21 cellular contexts compared by ENCODE assay signal in genomic region chr5:14090755-14091154, GRCh38. TPM values are rescaled to one million over a fixed set of nuclear protein-coding genes. Genes with fewer than 3 reads are reported as not detected.
DNase-seq lines count a peak whose midpoint lies in the region; ATAC-seq, FAIRE-seq and TF ChIP-seq lines count a peak whose summit lies in the region.
"Had no signal": no experiment of that assay in that cellular context is flagged by ENCODE, and none has a peak within 500 bp of the region (broad histone marks: within the 10 kb centered on the region; RNA-seq: fewer than 3 reads in every experiment).

No MANE protein-coding gene starts in this region.

- CTCF ChIA-PET in HepG2 (lab: Yijun Ruan, JAX; ENCODE audit: low intra/inter-chr PET ratio, low total read pairs): no interaction called here
- CTCF ChIA-PET in Panc1 (lab: Charles Lee): no interaction called here
- CTCF ChIA-PET in PC-3 (lab: Charles Lee): no interaction called here

- H3K36me3 ChIP-seq in HepG2 (replicated peaks in 1 of 2; ENCODE audit: control insufficient read depth in 1 of 2, insufficient read depth in 2 of 2, low read length in 2 of 2): no peaks in the 10 kb centered on the region
- no peaks in the 10 kb centered on the region for H3K36me3 ChIP-seq in right lobe of liver
- H3K36me3 ChIP-seq in Panc1 (ENCODE audit: control insufficient read depth, insufficient read depth, low read length): no peaks in the 10 kb centered on the region
- no peaks in the 10 kb centered on the region for H3K36me3 ChIP-seq in PC-3 (ENCODE audit: low read depth, low read length)
- no peaks in the 10 kb centered on the region for H3K36me3 ChIP-seq in kidney (ENCODE audit: control insufficient read depth in 1 of 2, insufficient read depth in 2 of 2, low read length in 2 of 2)

- no peaks in the 10 kb centered on the region for H3K9me2 ChIP-seq in PC-3 (replicated peaks; ENCODE audit: low read length)

- TF ChIP-seq EP300 in HepG2 (IDR thresholded peaks at IDR 0.05; ENCODE audit: low read depth in 2 of 2, low read length in 2 of 2) (no peak), HepG2 (CRISPR knock-in tag; IDR thresholded peaks at IDR 0.05; ENCODE audit: borderline replicate concordance) (no peak)

- TF ChIP-seq POLR2A in HepG2 (IDR thresholded peaks at IDR 0.05; ENCODE audit: insufficient read depth in 1 of 2, low read depth in 2 of 2, low read length in 2 of 2) (no peak), right lobe of liver (IDR thresholded peaks at IDR 0.05) (no peak)

- H3K4me3 ChIP-seq in HepG2 (replicated peaks in 1 of 3; ENCODE audit: insufficient read depth in 1 of 3, low read depth in 2 of 3, low read length in 3 of 3) (no peak overlapping the region), right lobe of liver (no peak overlapping the region), Panc1 (ENCODE audit: low read depth in 2 of 2, low read length in 2 of 2) (no peak overlapping the region), PC-3 (ENCODE audit: low read length) (no peak overlapping the region), kidney (ENCODE audit: low read length in 2 of 2) (no peak overlapping the region)
- H3K4me3 ChIP-seq: A549; BLaER1 treated with 17β-estradiol and CSF1 and Interleukin-3, amounts not matched to agents 10 nM and 100 nM had no signal

- FAIRE-seq in HepG2 (lab: Jason Lieb, UNC) (no peak), HTR-8/SVneo (lab: Jason Lieb, UNC) (peak; percentile 85), kidney (lab: Jason Lieb, UNC) (no peak)
- FAIRE-seq: D721Med, G401.6, GM12891, GM18507 had no signal

- no peak overlapping the region for H3K27ac ChIP-seq in HepG2 (ENCODE audit: extremely low read length, insufficient read depth, low read length)
- no peak overlapping the region for H3K27ac ChIP-seq in right lobe of liver
- peak overlapping the region; percentile 2; the same call in 1 of the 2 replicates for H3K27ac ChIP-seq in Panc1 (ENCODE audit: low read length)
- H3K27ac ChIP-seq in PC-3 (ENCODE audit: low read length): no peak overlapping the region
- H3K27ac ChIP-seq in kidney (ENCODE audit: low read depth in 2 of 2, low read length in 2 of 2): no peak overlapping the region
- H3K27ac ChIP-seq: 22Rv1; A549; BLaER1 treated with 17β-estradiol and CSF1 and Interleukin-3, amounts not matched to agents 10 nM and 100 nM; C4-2B had no signal

- in situ Hi-C loops in HepG2 (cut with HindIII; ENCODE audit: extremely low pct_ligation_motif_present, low pct_unique_long_range_greater_than_20kb): no loop called here
- in situ Hi-C loops in Panc1 (cut with HindIII; ENCODE audit: low pct_unique_long_range_greater_than_20kb, low sequenced_read_pairs): no loop called here

- POLR2A ChIA-PET in HepG2 (lab: Yijun Ruan, JAX): no interaction called here
- POLR2A ChIA-PET in Panc1 (lab: Charles Lee): interaction anchor here (0.7 kb wide), 1 partner anchor 120 kb away, joined by 3 read pairs; no protein-coding TSS in a partner anchor
- POLR2A ChIA-PET in PC-3 (lab: Charles Lee; ENCODE audit: unreplicated experiment): no interaction called here

- H4K20me1 ChIP-seq in HepG2 (ENCODE audit: insufficient read depth, low read length) (no peaks in the 10 kb centered on the region), PC-3 (ENCODE audit: low read length) (no peaks in the 10 kb centered on the region)
- H4K20me1 ChIP-seq: BLaER1 treated with 17β-estradiol and CSF1 and Interleukin-3, amounts not matched to agents 10 nM and 100 nM had no signal

- H2AFZ ChIP-seq in HepG2 (ENCODE audit: low read length) (no peak overlapping the region), PC-3 (ENCODE audit: low read length) (no peak overlapping the region)

- H3K9me3 ChIP-seq in HepG2 (ENCODE audit: low read length) (no peaks in the 10 kb centered on the region; the same call in 1 of the 2 replicates), right lobe of liver (no peaks in the 10 kb centered on the region), Panc1 (ENCODE audit: control insufficient read depth, insufficient read depth, low read depth, low read length) (peaks cover 5% of the 10 kb centered on the region; the same call in 1 of the 2 replicates), PC-3 (ENCODE audit: low read length) (no peaks in the 10 kb centered on the region), kidney (ENCODE audit: control insufficient read depth in 1 of 2, low read length in 2 of 2) (peaks cover 0 to 4% of the 10 kb centered on the region in 2 donors)
- H3K9me3 ChIP-seq: Caco-2 had no signal

- DNase-seq in HepG2 (ENCODE audit: low spot score) (no peak), right lobe of liver (no peak), HTR-8/SVneo (ENCODE audit: insufficient read length, low spot score) (no peak), Panc1 (ENCODE audit: low read depth, low spot score) (no peak), PC-3 (no peak), kidney (no peak)
- DNase-seq: AML-193; Caco-2; Calu3; CD4-positive, alpha-beta T cell; CD8-positive, alpha-beta T cell; DMS79 treated with DMSO at 0.1 percent for 48 hours; GF-D8 had no signal

- H3K4me2 ChIP-seq in HepG2 (ENCODE audit: low read depth, low read length) (no peak overlapping the region), PC-3 (ENCODE audit: low read length) (no peak overlapping the region)
- H3K4me2 ChIP-seq: A549; BLaER1 treated with 17β-estradiol and CSF1 and Interleukin-3, amounts not matched to agents 10 nM and 100 nM had no signal

- H3K9ac ChIP-seq in HepG2 (ENCODE audit: insufficient read depth, low read depth, low read length): no peak overlapping the region
- no peak overlapping the region for H3K9ac ChIP-seq in PC-3 (ENCODE audit: low read length)
- H3K9ac ChIP-seq in kidney (ENCODE audit: low read length in 2 of 2): no peak overlapping the region
- H3K9ac ChIP-seq: BLaER1 treated with 17β-estradiol and CSF1 and Interleukin-3, amounts not matched to agents 10 nM and 100 nM had no signal

- no peaks in the 10 kb centered on the region for H3K4me1 ChIP-seq in HepG2 (ENCODE audit: insufficient read depth, low read length)
- H3K4me1 ChIP-seq in right lobe of liver: no peaks in the 10 kb centered on the region
- no peaks in the 10 kb centered on the region for H3K4me1 ChIP-seq in Panc1 (ENCODE audit: control insufficient read depth, insufficient read depth, low read length)
- no peaks in the 10 kb centered on the region for H3K4me1 ChIP-seq in PC-3 (ENCODE audit: insufficient read depth, low read length)
- no peaks in the 10 kb centered on the region for H3K4me1 ChIP-seq in kidney (ENCODE audit: control insufficient read depth in 1 of 2, insufficient read depth in 1 of 2, low read depth in 1 of 2, low read length in 2 of 2)
- H3K4me1 ChIP-seq: A549; BLaER1 treated with 17β-estradiol and CSF1 and Interleukin-3, amounts not matched to agents 10 nM and 100 nM; Caco-2 had no signal

- TF ChIP-seq CTCF in HepG2 (CRISPR knock-in tag; IDR thresholded peaks at IDR 0.05) (no peak), right lobe of liver (IDR thresholded peaks at IDR 0.05) (no peak), Panc1 (IDR thresholded peaks at IDR 0.05) (no peak), PC-3 (conservative IDR thresholded peaks at IDR 0.05; ENCODE audit: low read depth, low read length) (no peak), kidney (IDR thresholded peaks at IDR 0.05; ENCODE audit: borderline replicate concordance, extremely low read depth, insufficient read depth) (no peak)

- H3F3A ChIP-seq in PC-3 (ENCODE audit: low read length, unreplicated experiment): no peaks in the 10 kb centered on the region

- BruUV-seq in HepG2 (replicated peaks; lab: Mats Ljungman, UMichigan) (no TSS peak), Panc1 (replicated peaks; lab: Mats Ljungman, UMichigan) (no TSS peak), PC-3 (replicated peaks; lab: Mats Ljungman, UMichigan) (no TSS peak)

- H3K27me3 ChIP-seq in HepG2 (ENCODE audit: control insufficient read depth in 1 of 2, insufficient read depth in 2 of 2, low read length in 2 of 2) (no peaks in the 10 kb centered on the region), right lobe of liver (no peaks in the 10 kb centered on the region), Panc1 (ENCODE audit: control insufficient read depth, insufficient read depth, low read length) (no peaks in the 10 kb centered on the region), PC-3 (ENCODE audit: low read length) (no peaks in the 10 kb centered on the region)
- H3K27me3 ChIP-seq: BLaER1 treated with 17β-estradiol and CSF1 and Interleukin-3, amounts not matched to agents 10 nM and 100 nM had no signal

- ATAC-seq in HepG2 (no peak), right lobe of liver (no peak), Panc1 (no peak), PC-3 (no peak)
- ATAC-seq: A549; CD8-positive, alpha-beta T cell had no signal

- no peaks in the 10 kb centered on the region for H3K79me2 ChIP-seq in HepG2 (ENCODE audit: insufficient read depth, low read length)
- H3K79me2 ChIP-seq in PC-3 (ENCODE audit: low read length): no peaks in the 10 kb centered on the region

- no peak for TF ChIP-seq RAD21 in HepG2 (CRISPR knock-in tag; IDR thresholded peaks at IDR 0.05)

- intact Hi-C loops in HepG2 (cut with micrococcal nuclease; ENCODE audit: unreplicated experiment): no loop called here
- intact Hi-C loops in right lobe of liver (cut with DNase I): no loop called here
- intact Hi-C loops in Panc1 (cut with micrococcal nuclease; ENCODE audit: unreplicated experiment): no loop called here
- intact Hi-C loops in PC-3 (cut with micrococcal nuclease): loop anchor here (5.0 kb wide), 1 partner anchor 103 kb away; no protein-coding TSS in a partner anchor
- intact Hi-C loops in kidney (cut with DNase I): no loop called here

- WGBS in HepG2 (ENCODE audit: low lambda C conversion rate): 19% methylated on average over 5 of the region's 5 CpGs
- WGBS in right lobe of liver (ENCODE audit: insufficient coverage, low coverage, low lambda C conversion rate, missing lambda C conversion rate): 76% methylated on average over 5 of the region's 5 CpGs

RNA-seq across cellular contexts. Expression of gene TRIO, which starts 52.4 kb away (rescaled TPM):
- total RNA-seq in HepG2 (2016; rRNA removed; fragmentation: Illumina TruSeq; extraction: Trizol) (40.1 and 45.2 TPM in 2 replicates), right lobe of liver (10 to 100 TPM; 34.7 to 63.5 (median 50.2) TPM), Panc1 (2021; ENCODE audit: unreplicated experiment) (349 TPM), PC-3 (2014; rRNA removed) (211 and 271 TPM in 2 replicates), kidney (149 TPM)
- 21.2 and 24.0 TPM in 2 replicates for total RNA-seq in HepG2 (2016; cell fraction: cytosol; rRNA removed; fragmentation: Illumina TruSeq; extraction: Trizol; ENCODE audit: low read depth)
- 33.5 and 38.3 TPM in 2 replicates for total RNA-seq in HepG2 (2016; cell fraction: insoluble cytoplasmic fraction; rRNA removed; fragmentation: Illumina TruSeq; extraction: Trizol)
- total RNA-seq in HepG2 (2016; cell fraction: membrane; rRNA removed; fragmentation: Illumina TruSeq; extraction: Trizol): 21.6 and 23.8 TPM in 2 replicates
- total RNA-seq in HepG2 (2016; cell fraction: nucleus; rRNA removed; fragmentation: Illumina TruSeq; extraction: Trizol): 110 and 124 TPM in 2 replicates
- polyA plus RNA-seq in HepG2 (2011; rRNA removed) (45.9 and 54.9 TPM in 2 replicates), kidney (ENCODE audit: insufficient read depth, low read depth, low replicate concordance) (9.5 TPM)
- polyA plus RNA-seq in HepG2 (2011; cell fraction: cytosol; rRNA removed): 21.6 and 26.5 TPM in 2 replicates
- polyA plus RNA-seq in HepG2 (2011; cell fraction: nucleus; rRNA removed): 164 and 205 TPM in 2 replicates
- polyA plus RNA-seq in HepG2 (2012): 38.4 and 43.8 TPM in 2 replicates
- polyA plus RNA-seq in HepG2 (2016; cell fraction: cytosol; fragmentation: Illumina TruSeq; extraction: Trizol; ENCODE audit: low read depth): 0.63 and 1.0 TPM in 2 replicates
- polyA plus RNA-seq in HepG2 (2016; cell fraction: insoluble cytoplasmic fraction; fragmentation: Illumina TruSeq; extraction: Trizol; ENCODE audit: low read depth): 11.0 and 18.7 TPM in 2 replicates
- polyA plus RNA-seq in HepG2 (2016; cell fraction: membrane; fragmentation: Illumina TruSeq; extraction: Trizol; ENCODE audit: low read depth): 2.1 and 2.3 TPM in 2 replicates
- polyA plus RNA-seq in HepG2 (2016; cell fraction: nucleus; fragmentation: Illumina TruSeq; extraction: Trizol; ENCODE audit: insufficient read depth, low read depth): 112 and 131 TPM in 2 replicates
- polyA minus RNA-seq in HepG2 (2011; rRNA and poly(A)+ RNA removed; ENCODE audit: low replicate concordance): 240 and 302 TPM in 2 replicates
- 39.7 and 40.6 TPM in 2 replicates for polyA minus RNA-seq in HepG2 (2011; cell fraction: cytosol; rRNA and poly(A)+ RNA removed)
- polyA minus RNA-seq in HepG2 (2011; cell fraction: nucleus; rRNA and poly(A)+ RNA removed): 318 and 321 TPM in 2 replicates
- 213 TPM for polyA plus RNA-seq in Panc1 (2012; ENCODE audit: insufficient read length)
